In genomic region chr16:4548124-4548523, GRCh38 we compare ENCODE assay signal across 1 cellular context.
TF ChIP-seq lines count a peak whose summit lies in the region.

No MANE protein-coding gene starts in this region.

TF ChIP-seq in HCT116, 20 proteins besides CTCF, POLR2A, EP300 and RAD21 (continued from another document):
- no peak for TF ChIP-seq REST (IDR thresholded peaks at IDR 0.05; ENCODE audit: low read depth)
- TF ChIP-seq POLR2AphosphoS5 (IDR thresholded peaks at IDR 0.05; ENCODE audit: low read depth, low read length) = no peak
- no peak for TF ChIP-seq ELF1 (IDR thresholded peaks at IDR 0.05; ENCODE audit: borderline replicate concordance, low read depth)
- no peak for TF ChIP-seq ATF3 (IDR thresholded peaks at IDR 0.05)
- no peak for TF ChIP-seq CEBPB (IDR thresholded peaks at IDR 0.05; ENCODE audit: low read depth)
- TF ChIP-seq EGR1 (IDR thresholded peaks at IDR 0.05; ENCODE audit: low read depth) = no peak
- no peak for TF ChIP-seq EZH2phosphoT487 (IDR thresholded peaks at IDR 0.05; ENCODE audit: borderline replicate concordance)
- no peak for TF ChIP-seq ZNF274 (IDR thresholded peaks at IDR 0.05; ENCODE audit: low read depth, low read length)
- no peak for TF ChIP-seq YY1 (IDR thresholded peaks at IDR 0.05; ENCODE audit: extremely low read depth, insufficient replicate concordance, low read depth, low read length)
- TF ChIP-seq ZBTB33 (IDR thresholded peaks at IDR 0.05; ENCODE audit: extremely low read depth, insufficient replicate concordance, low read length) = no peak
- TF ChIP-seq TCF7L2 (IDR thresholded peaks at IDR 0.05; ENCODE audit: borderline replicate concordance, extremely low read depth, insufficient read depth, insufficient read length) = no peak
- TF ChIP-seq CBX3 (IDR thresholded peaks at IDR 0.05; ENCODE audit: low read depth) = no peak
- no peak for TF ChIP-seq MAX (IDR thresholded peaks at IDR 0.05)
- TF ChIP-seq FOSL1 (IDR thresholded peaks at IDR 0.05; ENCODE audit: low read depth) = no peak
- TF ChIP-seq SIN3A (IDR thresholded peaks at IDR 0.05; ENCODE audit: low read depth) = no peak
- TF ChIP-seq SP1 (IDR thresholded peaks at IDR 0.05; ENCODE audit: low read depth) = no peak
